Comparison of ENCODE assay signal across 17 cellular contexts in genomic region chr12:109163150-109163549, GRCh38.
"Had no signal": no experiment of that assay in that cellular context is flagged by ENCODE, and none has a peak within 500 bp of the region (broad histone marks: within the 10 kb centered on the region; RNA-seq: fewer than 3 reads in every experiment).

No MANE protein-coding gene starts in this region.

- H3K4me3 ChIP-seq: body of pancreas, colonic mucosa, mucosa of descending colon, prostate gland had no signal

- H3K27me3 ChIP-seq: body of pancreas, colonic mucosa had no signal

- H3K4me1 ChIP-seq: colonic mucosa had no signal

- ATAC-seq: activated CD8-positive, alpha-beta T cell treated with anti-CD3 and anti-CD28 coated beads for 36 hours; body of pancreas; esophagus mucosa; mucosa of descending colon; stimulated activated naive CD8-positive, alpha-beta T cell treated with anti-CD3 and anti-CD28 coated beads, Interleukin-15, Interleukin-2, amounts not matched to agents 100 U/mL and 50 U/mL, for 24 hours had no signal

- H3K9me3 ChIP-seq: body of pancreas, colonic mucosa, mucosa of descending colon, prostate gland had no signal

- H3K27ac ChIP-seq: body of pancreas, colonic mucosa, prostate gland had no signal

- H3K36me3 ChIP-seq: colonic mucosa, prostate gland had no signal

- DNase-seq: activated CD4-positive, alpha-beta T cell treated with anti-CD3 and anti-CD28 coated beads, Interleukin-2, amount 10 ng/mL, durations not matched to agents 24 days and 14 days; activated CD8-positive, alpha-beta T cell treated with anti-CD3 and anti-CD28 coated beads for 36 hours; activated naive CD4-positive, alpha-beta T cell treated with Interleukin-2 at 50 U/mL for 16 hours; activated naive CD8-positive, alpha-beta T cell treated with anti-CD3 and anti-CD28 coated beads, Interleukin-2, amount 10 ng/mL, durations not matched to agents 7 days and 5 days; activated T-cell treated with anti-CD3 and anti-CD28 coated beads, Interleukin-2, amount 50 U/mL, for 1 hour; body of pancreas; central memory CD4-positive, alpha-beta T cell; colonic mucosa; hypothalamus; islet precursor cell; mucosa of descending colon; naive B cell; stimulated activated CD4-positive, alpha-beta T cell treated with anti-CD3 and anti-CD28 coated beads, Interleukin-2, amount 100 ng/mL, for 24 hours; stimulated activated naive CD8-positive, alpha-beta T cell treated with anti-CD3 and anti-CD28 coated beads, Interleukin-15, Interleukin-2, amounts not matched to agents 100 U/mL and 50 U/mL, for 24 hours; T1000 had no signal
